Comparison of ENCODE assay signal across 1 cellular context in genomic region chr13:73215807-73216206, GRCh38.
TF ChIP-seq lines count a peak whose summit lies in the region.

No MANE protein-coding gene starts in this region.

TF ChIP-seq in IMR-90, 13 proteins besides CTCF, POLR2A, EP300 and RAD21 (continued from another document):
- no peak for TF ChIP-seq ELK1 (IDR thresholded peaks at IDR 0.05; ENCODE audit: borderline replicate concordance, low read depth, low read length)
- no peak for TF ChIP-seq CHD1 (IDR thresholded peaks at IDR 0.05; ENCODE audit: low read depth, low read length)
- no peak for TF ChIP-seq CEBPB (IDR thresholded peaks at IDR 0.05; ENCODE audit: low read depth, low read length)
- no peak for TF ChIP-seq SMC3 (IDR thresholded peaks at IDR 0.05; ENCODE audit: low read depth, low read length)
- TF ChIP-seq RFX5 (IDR thresholded peaks at IDR 0.05; ENCODE audit: low read depth, low read length) = no peak
TF ChIP-seq in IMR-90: peak in this region for 0.
